11 cellular contexts compared by ENCODE assay signal in the genomic region with DNA sequence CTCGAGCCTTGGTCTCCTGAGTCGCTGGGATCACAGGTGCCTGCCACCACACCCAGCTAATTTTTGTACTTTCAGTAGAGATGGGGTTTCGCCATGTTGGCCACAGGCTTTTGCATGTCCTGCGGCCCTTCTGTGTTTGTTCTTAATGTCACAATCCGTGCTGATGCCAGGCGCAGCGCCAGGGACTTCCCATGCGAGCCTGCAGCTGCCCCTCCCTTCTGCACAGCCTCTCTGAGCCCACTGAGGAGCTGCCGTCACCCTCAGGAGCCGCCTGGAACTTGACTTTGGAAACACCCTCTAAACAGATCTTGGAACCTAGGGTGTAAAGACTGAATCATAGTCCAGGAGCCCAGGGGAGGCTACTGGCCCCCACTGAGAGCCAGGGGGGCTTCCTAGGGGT. TPM values are rescaled to one million over a fixed set of nuclear protein-coding genes. Genes with fewer than 3 reads are reported as not detected.
DNase-seq lines count a peak whose midpoint lies in the region; ATAC-seq, FAIRE-seq and TF ChIP-seq lines count a peak whose summit lies in the region.
"Not testable (repeated sequence)": the region's sequence is repeated elsewhere in the genome, so short reads cannot be mapped to it uniquely, and the experiment has no call there.
"Had no signal": no experiment of that assay in that cellular context is flagged by ENCODE, and none has a peak within 500 bp of the region (broad histone marks: within the 10 kb centered on the region; RNA-seq: fewer than 3 reads in every experiment).

No MANE protein-coding gene starts in this region.

- WGBS in K562 (ENCODE audit: insufficient coverage, low coverage, missing lambda C conversion rate) = 69% methylated on average over 9 of the region's 10 CpGs

- not testable (repeated sequence) for TF ChIP-seq CTCF in PC-3 (conservative IDR thresholded peaks at IDR 0.05; ENCODE audit: low read depth, low read length); K562 (IDR thresholded peaks at IDR 0.05 in 2 of 3, conservative IDR thresholded peaks at IDR 0.05 in 1 of 3; ENCODE audit: insufficient read depth in 2 of 3, low read depth in 1 of 3, low read length in 3 of 3); fibroblast of mammary gland (conservative IDR thresholded peaks at IDR 0.05; ENCODE audit: control insufficient read depth, insufficient read depth, low read depth, low read length)

- POLR2A ChIA-PET in PC-3 (lab: Charles Lee; ENCODE audit: unreplicated experiment); K562 (lab: Yijun Ruan, JAX): not testable (repeated sequence)

- ATAC-seq in PC-3 (peak; percentile 33), K562 (peak; percentile 26; the same call in 2 of the 3 replicates)

- not testable (repeated sequence) for FAIRE-seq in K562 (lab: Jason Lieb, UNC)

- not testable (repeated sequence) for H3K79me2 ChIP-seq in PC-3 (ENCODE audit: low read length); K562 (ENCODE audit: control insufficient read depth, insufficient read depth, low read length)

- H3K4me2 ChIP-seq in PC-3 (ENCODE audit: low read length); K562 (ENCODE audit: insufficient read depth, low read length): not testable (repeated sequence)

- CTCF ChIA-PET in PC-3 (lab: Charles Lee); K562 (lab: Yijun Ruan, JAX; ENCODE audit: low intra/inter-chr PET ratio): not testable (repeated sequence)

- not testable (repeated sequence) for TF ChIP-seq POLR2A in K562 (conservative IDR thresholded peaks at IDR 0.05)

- H3K9me2 ChIP-seq in PC-3 (replicated peaks; ENCODE audit: low read length) = not testable (repeated sequence)

- in situ Hi-C loops in K562 (cut with MboI) = not testable (repeated sequence)

- not testable (repeated sequence) for TF ChIP-seq RAD21 in K562 (CRISPR knock-in tag; conservative IDR thresholded peaks at IDR 0.05 in 1 of 2, IDR thresholded peaks at IDR 0.05 in 1 of 2)

- BruUV-seq in PC-3 (replicated peaks; lab: Mats Ljungman, UMichigan); K562 (replicated peaks; lab: Mats Ljungman, UMichigan): not testable (repeated sequence)

- intact Hi-C loops in PC-3 (cut with micrococcal nuclease); K562 (cut with micrococcal nuclease): not testable (repeated sequence)

- not testable (repeated sequence) for H3K9ac ChIP-seq in PC-3 (ENCODE audit: low read length); K562 (ENCODE audit: insufficient read depth in 1 of 2, low read depth in 2 of 2, low read length in 2 of 2); subcutaneous abdominal adipose tissue (ENCODE audit: low read length in 5 of 5)

- not testable (repeated sequence) for H3K4me1 ChIP-seq in PC-3 (ENCODE audit: insufficient read depth, low read length); K562 (replicated peaks in 1 of 2; ENCODE audit: control insufficient read depth in 2 of 2, insufficient read depth in 2 of 2, low read length in 2 of 2)
- H3K4me1 ChIP-seq in subcutaneous abdominal adipose tissue (ENCODE audit: control insufficient read depth in 5 of 5, insufficient read depth in 5 of 5, low read length in 5 of 5) = peaks cover 0 to 12% (median 6%) of the 10 kb centered on the region in 5 donors

- H3F3A ChIP-seq in PC-3 (ENCODE audit: low read length, unreplicated experiment) = not testable (repeated sequence)

- H3K36me3 ChIP-seq in H7 (replicated peaks; ENCODE audit: control insufficient read depth, insufficient read depth, low read length); PC-3 (ENCODE audit: low read depth, low read length); K562 (ENCODE audit: control insufficient read depth, insufficient read depth, low read length): not testable (repeated sequence)
- peaks cover 0 to 10% (median 0%) of the 10 kb centered on the region in 5 donors for H3K36me3 ChIP-seq in subcutaneous abdominal adipose tissue (ENCODE audit: control insufficient read depth in 5 of 5, insufficient read depth in 5 of 5, low read length in 5 of 5)

- not testable (repeated sequence) for H4K20me1 ChIP-seq in PC-3 (ENCODE audit: low read length); K562 (replicated peaks; ENCODE audit: control insufficient read depth, insufficient read depth, low read length)

- not testable (repeated sequence) for H3K9me3 ChIP-seq in PC-3 (ENCODE audit: low read length); K562 (replicated peaks; ENCODE audit: control insufficient read depth, insufficient read depth, low read depth, low read length); subcutaneous abdominal adipose tissue (ENCODE audit: control insufficient read depth in 5 of 5, low read length in 5 of 5)

- H3K27ac ChIP-seq in PC-3 (ENCODE audit: low read length) (peak overlapping the region; percentile 70), subcutaneous abdominal adipose tissue (ENCODE audit: low read depth, low read length) (peak overlapping the region; percentile 65)
- H3K27ac ChIP-seq in K562 (ENCODE audit: extremely low read depth, low read depth, low read length) = not testable (repeated sequence)

- H2AFZ ChIP-seq in PC-3 (ENCODE audit: low read length); K562 (ENCODE audit: low read depth, low read length): not testable (repeated sequence)

- not testable (repeated sequence) for TF ChIP-seq EP300 in K562 (IDR thresholded peaks at IDR 0.05; ENCODE audit: low read length)

- not testable (repeated sequence) for H3K4me3 ChIP-seq in H7 (ENCODE audit: insufficient read depth, low read depth, low read length); PC-3 (ENCODE audit: low read length); K562; fibroblast of mammary gland (ENCODE audit: control insufficient read depth, low read depth, low read length); subcutaneous abdominal adipose tissue (ENCODE audit: low read depth in 1 of 5, low read length in 5 of 5)

- DNase-seq in AG08396 (ENCODE audit: low spot score) (peak; percentile 52), H7 (peak; percentile 22), PC-3 (peak; percentile 90), fibroblast of mammary gland (ENCODE audit: low read depth) (peak; percentile 47), iris pigment epithelial cell (ENCODE audit: low read depth) (peak; percentile 37), myocyte (ENCODE audit: low read depth) (peak; percentile 99)
- not testable (repeated sequence) for DNase-seq in K562 (ENCODE audit: extremely low read depth in 1 of 4, low spot score in 3 of 4)

- H3K9me1 ChIP-seq in K562 (ENCODE audit: control insufficient read depth, insufficient read depth, low read length) = not testable (repeated sequence)

- not testable (repeated sequence) for H3K27me3 ChIP-seq in H7 (ENCODE audit: control insufficient read depth, insufficient read depth, low read length); PC-3 (ENCODE audit: low read length); K562 (ENCODE audit: control insufficient read depth in 2 of 2, insufficient read depth in 2 of 2, low read length in 2 of 2); subcutaneous abdominal adipose tissue (ENCODE audit: control insufficient read depth in 5 of 5, insufficient read depth in 4 of 5, low read length in 5 of 5)

RNA-seq across cellular contexts. Expression of gene SPDYE17, which starts 24.2 kb away (rescaled TPM):
- not detected in 2 replicates for total RNA-seq in H7 (2014; rRNA removed; shearing (Covaris generic))
- total RNA-seq in PC-3 (2014; rRNA removed) (not detected in 2 replicates), K562 (2014; rRNA removed) (not detected in 2 replicates), K562 (2014; rRNA removed; fragmentation: Illumina TruSeq; extraction: Trizol) (not detected in 2 replicates), K562 (2015; rRNA removed; fragmentation: Illumina TruSeq; extraction: Trizol) (not detected in 2 replicates), K562 (2021) (not detected in 2 replicates), myocyte (not detected in 2 replicates)
- total RNA-seq in K562 (2011; cell fraction: chromatin; rRNA removed; ENCODE audit: low replicate concordance) = not detected in 2 replicates
- not detected in 2 replicates for total RNA-seq in K562 (2011; cell fraction: nucleolus; rRNA removed)
- total RNA-seq in K562 (2011; cell fraction: nucleoplasm; rRNA removed) = not detected in 2 replicates
- polyA plus RNA-seq in K562 (2011; rRNA removed) (not detected in 2 replicates), K562 (2014; fragmentation: Illumina TruSeq; extraction: Trizol) (not detected in 2 replicates), K562 (2014; fragmentation: Nextera tagmentation; extraction: Ambion mirVana) (not detected), K562 (2014; rRNA removed) (not detected in 2 replicates)
- not detected in 2 replicates for polyA plus RNA-seq in K562 (2011; cell fraction: cytosol; rRNA removed)
- not detected in 2 replicates for polyA plus RNA-seq in K562 (2011; cell fraction: nucleus; rRNA removed)
- polyA plus RNA-seq in K562 (2012) = not detected in 2 replicates
- polyA minus RNA-seq in K562 (2011; rRNA and poly(A)+ RNA removed) = not detected in 2 replicates
- polyA minus RNA-seq in K562 (2011; cell fraction: cytosol; rRNA and poly(A)+ RNA removed) = not detected in 2 replicates
- not detected in 2 replicates for polyA minus RNA-seq in K562 (2011; cell fraction: nucleus; rRNA and poly(A)+ RNA removed)
- polyA plus RNA-seq in myocyte (2012) = not detected
- total RNA-seq: activated CD4-positive, alpha-beta T cell treated with anti-CD3 and anti-CD28 coated beads, Interleukin-2, amount 10 ng/mL, durations not matched to agents 7 days and 5 days; cardiac muscle cell had no signal
- polyA plus RNA-seq: AG04450, cardiac muscle cell had no signal

RNA-seq across cellular contexts. Expression of gene SPDYE18, which starts 54.4 kb away (rescaled TPM):
- total RNA-seq in H7 (2014; rRNA removed; shearing (Covaris generic)) = not detected in 2 replicates
- total RNA-seq in PC-3 (2014; rRNA removed) (1.1 TPM in 1 of 2 replicates, not detected in the other), K562 (2014; rRNA removed) (0.33 TPM in 1 of 2 replicates, not detected in the other), K562 (2014; rRNA removed; fragmentation: Illumina TruSeq; extraction: Trizol) (0.18 and 0.32 TPM in 2 replicates), K562 (2015; rRNA removed; fragmentation: Illumina TruSeq; extraction: Trizol) (0.25 TPM in 1 of 2 replicates, not detected in the other), K562 (2021) (0.44 TPM in 1 of 2 replicates, not detected in the other), myocyte (not detected in 2 replicates)
- total RNA-seq in K562 (2011; cell fraction: chromatin; rRNA removed; ENCODE audit: low replicate concordance) = 0.56 TPM in 1 of 2 replicates, not detected in the other
- total RNA-seq in K562 (2011; cell fraction: nucleolus; rRNA removed) = 0.33 and 0.39 TPM in 2 replicates
- not detected in 2 replicates for total RNA-seq in K562 (2011; cell fraction: nucleoplasm; rRNA removed)
- polyA plus RNA-seq in K562 (2011; rRNA removed) (0.11 and 0.26 TPM in 2 replicates), K562 (2014; fragmentation: Illumina TruSeq; extraction: Trizol) (0.18 TPM in 1 of 2 replicates, not detected in the other), K562 (2014; fragmentation: Nextera tagmentation; extraction: Ambion mirVana) (not detected), K562 (2014; rRNA removed) (0.13 and 0.16 TPM in 2 replicates)
- polyA plus RNA-seq in K562 (2011; cell fraction: cytosol; rRNA removed) = 0.06 TPM in 1 of 2 replicates, not detected in the other
- polyA plus RNA-seq in K562 (2011; cell fraction: nucleus; rRNA removed) = 0.24 and 1.1 TPM in 2 replicates
- 0.10 and 0.22 TPM in 2 replicates for polyA plus RNA-seq in K562 (2012)
- polyA minus RNA-seq in K562 (2011; rRNA and poly(A)+ RNA removed) = 0.28 TPM in 1 of 2 replicates, not detected in the other
- not detected in 2 replicates for polyA minus RNA-seq in K562 (2011; cell fraction: cytosol; rRNA and poly(A)+ RNA removed)
- polyA minus RNA-seq in K562 (2011; cell fraction: nucleus; rRNA and poly(A)+ RNA removed) = not detected in 2 replicates
- 0.49 TPM for polyA plus RNA-seq in myocyte (2012)
- polyA plus RNA-seq: AG04450 had no signal
